Comparison of ENCODE assay signal across 8 cellular contexts in genomic region chr3:195258449-195259145, GRCh38. TPM values are rescaled to one million over a fixed set of nuclear protein-coding genes. Genes with fewer than 3 reads are reported as not detected.
DNase-seq lines count a peak whose midpoint lies in the region; ATAC-seq and TF ChIP-seq lines count a peak whose summit lies in the region.

No MANE protein-coding gene starts in this region.

- no peak for TF ChIP-seq POLR2A in body of pancreas (IDR thresholded peaks at IDR 0.05)

- H3K27ac Mint-ChIP-seq in CD4-positive, CD25-positive, alpha-beta regulatory T cell, result peak overlapping the region; percentile 83 to 95 (median 84)

- no peaks in the 10 kb centered on the region for H3K9me3 Mint-ChIP-seq in CD4-positive, CD25-positive, alpha-beta regulatory T cell

- intact Hi-C loops in body of pancreas (cut with DNase I), result loop anchor here (5.0 kb wide), 1 partner anchor 576 kb away; no protein-coding TSS in a partner anchor

- no peaks in the 10 kb centered on the region for H3K36me3 ChIP-seq in CD4-positive, CD25-positive, alpha-beta regulatory T cell (ENCODE audit: control insufficient read depth, insufficient read depth, low read length)
- H3K36me3 ChIP-seq in body of pancreas (replicated peaks in 1 of 2; ENCODE audit: insufficient read depth in 1 of 2, low read depth in 2 of 2), result no peaks in the 10 kb centered on the region

- no peak for ATAC-seq in CD4-positive, CD25-positive, alpha-beta regulatory T cell (ENCODE audit: low read depth in 2 of 2)
- no peak for ATAC-seq in body of pancreas

- H3K4me3 Mint-ChIP-seq in CD4-positive, CD25-positive, alpha-beta regulatory T cell, result peak overlapping the region; percentile 72 to 95 (median 80)

- peaks cover 0 to 34% (median 19%) of the 10 kb centered on the region in 4 donors for H3K4me1 Mint-ChIP-seq in CD4-positive, CD25-positive, alpha-beta regulatory T cell

- H3K27me3 ChIP-seq in CD4-positive, CD25-positive, alpha-beta regulatory T cell (ENCODE audit: control insufficient read depth, insufficient read depth, low read length), result no peaks in the 10 kb centered on the region
- no peaks in the 10 kb centered on the region for H3K27me3 ChIP-seq in body of pancreas

- H3K4me3 ChIP-seq in CD4-positive, CD25-positive, alpha-beta regulatory T cell (ENCODE audit: low read depth, low read length), result no peak overlapping the region
- H3K4me3 ChIP-seq in body of pancreas, result no peak overlapping the region

- no peaks in the 10 kb centered on the region for H3K36me3 Mint-ChIP-seq in CD4-positive, CD25-positive, alpha-beta regulatory T cell

- 69 to 84% methylated on average over 13 of the region's 13 CpGs for WGBS in body of pancreas, 2 donors

- no peaks in the 10 kb centered on the region for H3K27me3 Mint-ChIP-seq in CD4-positive, CD25-positive, alpha-beta regulatory T cell

- peak overlapping the region; percentile 92 for H3K27ac ChIP-seq in CD4-positive, CD25-positive, alpha-beta regulatory T cell (ENCODE audit: insufficient read depth, low read length, poor library complexity, severe bottlenecking)
- peak overlapping the region in 3 of 4 donors; percentile 57 to 85 (median 83) for H3K27ac ChIP-seq in body of pancreas

- peak in 1 of 3 donors; percentile 74 for DNase-seq in CD4-positive, CD25-positive, alpha-beta regulatory T cell
- DNase-seq in NCI-H146 (lab: John Stamatoyannopoulos, UW) (peak; percentile 57), body of pancreas (no peak), myocyte (ENCODE audit: low read depth) (peak; percentile 53), HCEC 1CT (no peak), globus pallidus (ENCODE audit: low spot score) (no peak), GDM1 (lab: John Stamatoyannopoulos, UW) (no peak), Ammon's horn (ENCODE audit: low spot score) (no peak)

- no peak for TF ChIP-seq CTCF in body of pancreas (IDR thresholded peaks at IDR 0.05)

- peaks cover 28% of the 10 kb centered on the region for H3K4me1 ChIP-seq in CD4-positive, CD25-positive, alpha-beta regulatory T cell (ENCODE audit: control insufficient read depth, insufficient read depth, low read length, poor library complexity, severe bottlenecking)
- peaks cover 19% of the 10 kb centered on the region for H3K4me1 ChIP-seq in body of pancreas

- H3K9me3 ChIP-seq in CD4-positive, CD25-positive, alpha-beta regulatory T cell (ENCODE audit: control insufficient read depth in 2 of 2, low read length in 2 of 2), result no peaks in the 10 kb centered on the region
- no peaks in the 10 kb centered on the region for H3K9me3 ChIP-seq in body of pancreas

RNA-seq across cellular contexts. Expression of gene XXYLT1, which starts 12.4 kb away (rescaled TPM):
- total RNA-seq in CD4-positive, CD25-positive, alpha-beta regulatory T cell, result 6.4 TPM
- 1 to 10 TPM; 3.9 to 5.9 (median 4.8) TPM for polyA plus RNA-seq in CD4-positive, CD25-positive, alpha-beta regulatory T cell
- 1 to 10 TPM; 1.3 to 4.2 TPM for total RNA-seq in body of pancreas
- total RNA-seq in myocyte, result 14.5 and 20.1 TPM in 2 replicates
- polyA plus RNA-seq in myocyte (2012), result 21.7 TPM

Comparison
In these comparisons a context has a peak if more than half of its experiments do, and no peak if none do; other contexts are left out.
1. DNase-seq: peak in NCI-H146 (single experiment) and myocyte (single experiment); none in body of pancreas (0 of 4), HCEC 1CT (single experiment), globus pallidus (single experiment), GDM1 (single experiment) and Ammon's horn (single experiment).